Comparison of ENCODE assay signal across 24 cellular contexts in the genomic region with DNA sequence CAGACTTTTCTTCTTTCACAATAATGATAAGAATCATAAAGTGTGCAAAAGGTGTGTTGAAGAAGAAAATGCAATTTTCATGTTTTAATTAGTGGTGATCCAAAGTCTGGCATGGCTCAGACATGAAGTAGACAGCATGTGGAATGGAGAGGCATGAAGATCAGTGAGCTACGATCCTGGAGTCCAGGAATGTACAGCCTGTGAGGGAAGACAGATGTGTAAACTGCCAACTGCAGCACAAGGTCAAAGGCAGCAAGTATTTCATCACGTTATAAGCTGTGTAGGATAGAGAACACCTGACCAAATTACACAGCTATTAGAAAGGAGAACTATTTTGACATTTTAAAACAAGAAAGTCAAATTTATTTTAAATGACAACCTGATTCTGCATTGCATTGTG.
"Had no signal": no experiment of that assay in that cellular context is flagged by ENCODE, and none has a peak within 500 bp of the region (broad histone marks: within the 10 kb centered on the region; RNA-seq: fewer than 3 reads in every experiment).

No MANE protein-coding gene starts in this region.

- H3K36me3 ChIP-seq: SJSA1 had no signal

- H3K27me3 ChIP-seq: SJSA1 had no signal

- H3K4me1 ChIP-seq: SJSA1 had no signal

- H3K4me3 ChIP-seq: K562, SJSA1 had no signal

- H3K27ac Mint-ChIP-seq: IgD-negative memory B cell had no signal

- H3K9me3 ChIP-seq: SJSA1, SK-N-SH had no signal

- H3K9me2 ChIP-seq: SK-N-SH had no signal

- H3K4me2 ChIP-seq: KMS-11, SK-N-SH had no signal

- H3K4me3 Mint-ChIP-seq: IgD-negative memory B cell had no signal

- H3K27ac ChIP-seq: HL-60, KMS-11, SJSA1 had no signal

- ATAC-seq: K562 had no signal

- H3K27me3 Mint-ChIP-seq: IgD-negative memory B cell had no signal

- H3K36me3 Mint-ChIP-seq: IgD-negative memory B cell had no signal

- H3K9ac ChIP-seq: KMS-11, SK-N-SH had no signal

- DNase-seq: Kasumi-1, MM.1S, NCI-H1092 treated with DMSO at 0.1 percent for 48 hours, NCI-H1436, NCI-H187, NCI-H2029, NCI-H2081 treated with DMSO at 0.1 percent for 48 hours, NCI-H2171, NCI-H226, NCI-H446, NCI-H510A, NCI-H524 treated with DMSO at 0.1 percent for 48 hours, NCI-H69, NCI-H774, OCI-M1, Right ventricle myocardium superior, RPMI8226, SIG-M5, SK-N-SH had no signal
